Comparison of ENCODE assay signal across 22 cellular contexts in genomic region chr5:72722792-72723402, GRCh38.
"Had no signal": no experiment of that assay in that cellular context is flagged by ENCODE, and none has a peak within 500 bp of the region (broad histone marks: within the 10 kb centered on the region; RNA-seq: fewer than 3 reads in every experiment).

No MANE protein-coding gene starts in this region.

- H3K4me1 ChIP-seq: breast epithelium, colonic mucosa, heart left ventricle, right lobe of liver, tibial artery had no signal

- FAIRE-seq: islet of Langerhans had no signal

- H3K4me3 ChIP-seq: breast epithelium, colonic mucosa, dorsolateral prefrontal cortex, esophagus squamous epithelium, heart left ventricle, mucosa of descending colon, right lobe of liver, skin epidermis, tibial artery had no signal

- H3K27me3 ChIP-seq: breast epithelium, colonic mucosa, heart left ventricle, right lobe of liver, tibial artery had no signal

- H3K36me3 Mint-ChIP-seq: activated CD4-positive, alpha-beta memory T cell treated with anti-CD3 and anti-CD28 coated beads for 36 hours; activated naive CD8-positive, alpha-beta T cell treated with anti-CD3 and anti-CD28 coated beads for 36 hours had no signal

- H3K9me3 ChIP-seq: breast epithelium, colonic mucosa, esophagus squamous epithelium, heart left ventricle, mucosa of descending colon, right lobe of liver had no signal

- H3K27ac Mint-ChIP-seq: activated CD4-positive, alpha-beta memory T cell treated with anti-CD3 and anti-CD28 coated beads for 36 hours; activated naive CD8-positive, alpha-beta T cell treated with anti-CD3 and anti-CD28 coated beads for 36 hours; effector memory CD8-positive, alpha-beta T cell; stimulated activated naive CD8-positive, alpha-beta T cell treated with anti-CD3 and anti-CD28 coated beads, Interleukin-15, Interleukin-2, amounts not matched to agents 100 ng/mL and 50 ng/mL, for 24 hours had no signal

- H3K4me3 Mint-ChIP-seq: activated CD4-positive, alpha-beta memory T cell treated with anti-CD3 and anti-CD28 coated beads for 36 hours; activated naive CD8-positive, alpha-beta T cell treated with anti-CD3 and anti-CD28 coated beads for 36 hours; effector memory CD8-positive, alpha-beta T cell; stimulated activated naive CD8-positive, alpha-beta T cell treated with anti-CD3 and anti-CD28 coated beads, Interleukin-15, Interleukin-2, amounts not matched to agents 100 ng/mL and 50 ng/mL, for 24 hours had no signal

- DNase-seq: activated CD4-positive, alpha-beta memory T cell treated with anti-CD3 and anti-CD28 coated beads for 36 hours; activated CD4-positive, alpha-beta T cell treated with anti-CD3 and anti-CD28 coated beads for 48 hours; activated naive CD4-positive, alpha-beta T cell treated with Interleukin-2 at 50 U/mL for 16 hours; activated naive CD8-positive, alpha-beta T cell treated with anti-CD3 and anti-CD28 coated beads for 36 hours; activated T-cell treated with anti-CD3 and anti-CD28 coated beads, Interleukin-2, amount 50 U/mL, for 48 hours; amniotic stem cell; colonic mucosa; dorsolateral prefrontal cortex; effector memory CD8-positive, alpha-beta T cell; esophagus squamous epithelium; heart left ventricle; left cardiac atrium; mesendoderm; mucosa of descending colon; nucleus accumbens; right lobe of liver; stimulated activated CD4-positive, alpha-beta T cell treated with anti-CD3 and anti-CD28 coated beads, Interleukin-1b, Interleukin-23, amount 100 ng/mL, for 48 hours; tibial artery had no signal

- H3K27ac ChIP-seq: breast epithelium, colonic mucosa, dorsolateral prefrontal cortex, esophagus squamous epithelium, heart left ventricle, right lobe of liver, skin epidermis, tibial artery had no signal

- H3K9me3 Mint-ChIP-seq: activated CD4-positive, alpha-beta memory T cell treated with anti-CD3 and anti-CD28 coated beads for 36 hours; activated naive CD8-positive, alpha-beta T cell treated with anti-CD3 and anti-CD28 coated beads for 36 hours; effector memory CD8-positive, alpha-beta T cell; stimulated activated naive CD8-positive, alpha-beta T cell treated with anti-CD3 and anti-CD28 coated beads, Interleukin-15, Interleukin-2, amounts not matched to agents 100 ng/mL and 50 ng/mL, for 24 hours had no signal

- ATAC-seq: effector memory CD8-positive, alpha-beta T cell; heart left ventricle; left cardiac atrium; mucosa of descending colon; right lobe of liver had no signal

- H3K36me3 ChIP-seq: breast epithelium, colonic mucosa, esophagus squamous epithelium, heart left ventricle, right lobe of liver, tibial artery had no signal

- H3K4me1 Mint-ChIP-seq: activated naive CD8-positive, alpha-beta T cell treated with anti-CD3 and anti-CD28 coated beads for 36 hours had no signal
